Comparison of ENCODE assay signal across 21 cellular contexts in genomic region chr3:185637388-185637787, GRCh38.
"Had no signal": no experiment of that assay in that cellular context is flagged by ENCODE, and none has a peak within 500 bp of the region (broad histone marks: within the 10 kb centered on the region; RNA-seq: fewer than 3 reads in every experiment).

No MANE protein-coding gene starts in this region.

- ATAC-seq: activated CD8-positive, alpha-beta T cell treated with anti-CD3 and anti-CD28 coated beads, Interleukin-2, amount 10 ng/mL, durations not matched to agents 7 days and 5 days; left cardiac atrium; naive thymus-derived CD8-positive, alpha-beta T cell; stimulated activated effector memory CD8-positive, alpha-beta T cell treated with anti-CD3 and anti-CD28 coated beads, Interleukin-12 subunit alpha, Interleukin-12 subunit beta, amount 100 ng/mL, for 72 hours; T-cell had no signal

- H3K4me1 ChIP-seq: parathyroid adenoma, sigmoid colon, stomach, testis, upper lobe of left lung had no signal

- H3K27me3 Mint-ChIP-seq: activated CD4-positive, alpha-beta T cell treated with anti-CD3 and anti-CD28 coated beads, Interleukin-2, amount 10 ng/mL, durations not matched to agents 24 days and 14 days; activated T-cell treated with anti-CD3 and anti-CD28 coated beads, Interleukin-2, amount 50 U/mL, for 24 hours; brain had no signal

- H3K4me3 ChIP-seq: coronary artery, esophagus squamous epithelium, hepatocyte, sigmoid colon, stomach, testis, upper lobe of left lung had no signal

- DNase-seq: activated CD4-positive, alpha-beta T cell treated with anti-CD3 and anti-CD28 coated beads, Interleukin-2, amount 10 ng/mL, durations not matched to agents 24 days and 14 days; activated CD8-positive, alpha-beta T cell treated with anti-CD3 and anti-CD28 coated beads, Interleukin-2, amount 10 ng/mL, durations not matched to agents 7 days and 5 days; activated naive CD4-positive, alpha-beta T cell treated with anti-CD3 and anti-CD28 coated beads for 36 hours; activated T-cell treated with anti-CD3 and anti-CD28 coated beads, Interleukin-2, amount 50 U/mL, for 24 hours; effector CD4-positive, alpha-beta T cell; esophagus squamous epithelium; left cardiac atrium; mesendoderm; naive thymus-derived CD8-positive, alpha-beta T cell; stimulated activated CD4-positive, alpha-beta T cell treated with anti-CD3 and anti-CD28 coated beads, Interleukin-4, amount 100 ng/mL, for 24 hours; stomach; T-cell; testis; upper lobe of left lung had no signal

- H3K4me3 Mint-ChIP-seq: activated CD4-positive, alpha-beta T cell treated with anti-CD3 and anti-CD28 coated beads, Interleukin-2, amount 10 ng/mL, durations not matched to agents 24 days and 14 days; activated CD8-positive, alpha-beta T cell treated with anti-CD3 and anti-CD28 coated beads, Interleukin-2, amount 10 ng/mL, durations not matched to agents 7 days and 5 days; activated naive CD4-positive, alpha-beta T cell treated with anti-CD3 and anti-CD28 coated beads for 36 hours; activated T-cell treated with anti-CD3 and anti-CD28 coated beads, Interleukin-2, amount 50 U/mL, for 24 hours; brain; naive thymus-derived CD8-positive, alpha-beta T cell; stimulated activated effector memory CD8-positive, alpha-beta T cell treated with anti-CD3 and anti-CD28 coated beads, Interleukin-12 subunit alpha, Interleukin-12 subunit beta, amount 100 ng/mL, for 72 hours; T-cell had no signal

- H3K9me3 ChIP-seq: esophagus squamous epithelium, sigmoid colon, stomach, testis, upper lobe of left lung had no signal

- H3K27ac Mint-ChIP-seq: activated CD4-positive, alpha-beta T cell treated with anti-CD3 and anti-CD28 coated beads, Interleukin-2, amount 10 ng/mL, durations not matched to agents 24 days and 14 days; activated CD8-positive, alpha-beta T cell treated with anti-CD3 and anti-CD28 coated beads, Interleukin-2, amount 10 ng/mL, durations not matched to agents 7 days and 5 days; activated naive CD4-positive, alpha-beta T cell treated with anti-CD3 and anti-CD28 coated beads for 36 hours; activated T-cell treated with anti-CD3 and anti-CD28 coated beads, Interleukin-2, amount 50 U/mL, for 24 hours; activated T-helper 2 cell treated with anti-CD3 and anti-CD28 coated beads, Interferon-gamma antibody, Interleukin-2, Interleukin-4, amounts not matched to agents 10 μg/mL and 5 μg/mL and 100 μg/mL, durations not matched to agents 14 hours and 24 hours and 36 hours; naive thymus-derived CD8-positive, alpha-beta T cell; stimulated activated effector memory CD8-positive, alpha-beta T cell treated with anti-CD3 and anti-CD28 coated beads, Interleukin-12 subunit alpha, Interleukin-12 subunit beta, amount 100 ng/mL, for 72 hours; T-cell had no signal

- H3K27me3 ChIP-seq: esophagus squamous epithelium, hepatocyte, sigmoid colon, stomach, testis, upper lobe of left lung had no signal

- H3K36me3 Mint-ChIP-seq: T-cell had no signal

- H3K4me1 Mint-ChIP-seq: stimulated activated effector memory CD8-positive, alpha-beta T cell treated with anti-CD3 and anti-CD28 coated beads, Interleukin-12 subunit alpha, Interleukin-12 subunit beta, amount 100 ng/mL, for 72 hours had no signal

- H3K27ac ChIP-seq: coronary artery, esophagus squamous epithelium, hepatocyte, parathyroid adenoma, sigmoid colon, stomach, testis, upper lobe of left lung had no signal

- H3K9me3 Mint-ChIP-seq: activated CD4-positive, alpha-beta T cell treated with anti-CD3 and anti-CD28 coated beads, Interleukin-2, amount 10 ng/mL, durations not matched to agents 24 days and 14 days; activated naive CD4-positive, alpha-beta T cell treated with anti-CD3 and anti-CD28 coated beads for 36 hours; activated T-cell treated with anti-CD3 and anti-CD28 coated beads, Interleukin-2, amount 50 U/mL, for 24 hours; activated T-helper 2 cell treated with anti-CD3 and anti-CD28 coated beads, Interferon-gamma antibody, Interleukin-2, Interleukin-4, amounts not matched to agents 10 μg/mL and 5 μg/mL and 100 μg/mL, durations not matched to agents 14 hours and 24 hours and 36 hours; brain; naive thymus-derived CD8-positive, alpha-beta T cell; stimulated activated effector memory CD8-positive, alpha-beta T cell treated with anti-CD3 and anti-CD28 coated beads, Interleukin-12 subunit alpha, Interleukin-12 subunit beta, amount 100 ng/mL, for 72 hours; T-cell had no signal

- H3K36me3 ChIP-seq: esophagus squamous epithelium, upper lobe of left lung had no signal
